ENCODE assay signal across 8 cellular contexts in genomic region chr15:89177633-89178306, GRCh38. TPM values are rescaled to one million over a fixed set of nuclear protein-coding genes. Genes with fewer than 3 reads are reported as not detected.
DNase-seq lines count a peak whose midpoint lies in the region; ATAC-seq and TF ChIP-seq lines count a peak whose summit lies in the region.

No MANE protein-coding gene starts in this region.

- POLR2A ChIA-PET in AG04450 (lab: Yijun Ruan, JAX), result interaction anchor here (0.6 to 1.2 kb wide), 3 partner anchors 89 to 391 kb away, joined by 3 read pairs; partner anchors contain the start of gene ABHD2

- DNase-seq in AG04450 (ENCODE audit: low read depth, low spot score), result peak; percentile 57
- peak; percentile 15 for DNase-seq in GM19238 (ENCODE audit: insufficient read length, low spot score)
- peak; percentile 27 for DNase-seq in NCI-H774 (lab: John Stamatoyannopoulos, UW)
- DNase-seq in activated CD8-positive, alpha-beta memory T cell treated with anti-CD3 and anti-CD28 coated beads for 24 hours, result peak; percentile 79
- DNase-seq in effector CD8-positive, alpha-beta T cell (lab: John Stamatoyannopoulos, UW), result peak; percentile 6
- peak in 1 of 2 experiments; percentile 67 for DNase-seq in mesothelial cell of epicardium (ENCODE audit: low spot score in 2 of 2, unreplicated experiment in 2 of 2)
- peak; percentile 23 to 44 for DNase-seq in stimulated activated CD8-positive, alpha-beta memory T cell treated with anti-CD3 and anti-CD28 coated beads, Interleukin-4, amount 100 ng/mL, for 1 hour (ENCODE audit: low read depth in 2 of 2, low spot score in 1 of 2)

- H3K36me3 Mint-ChIP-seq in mesothelial cell of epicardium, result peaks cover 8% of the 10 kb centered on the region

- H3K9me3 Mint-ChIP-seq in mesothelial cell of epicardium, result no peaks in the 10 kb centered on the region

- H3K4me3 Mint-ChIP-seq in mesothelial cell of epicardium, result no peak overlapping the region

- CTCF ChIA-PET in AG04450 (lab: Charles Lee), result interaction anchor here (0.5 to 5.7 kb wide), 73 partner anchors 8 to 550 kb away, joined by 3 to 222 read pairs (median 4); partner anchors contain the start of gene ABHD2

- no peak overlapping the region for H3K27ac Mint-ChIP-seq in mesothelial cell of epicardium

- H3K27ac ChIP-seq in AG04450 (ENCODE audit: low read depth, low read length), result no peak overlapping the region

- H3K27me3 ChIP-seq in AG04450 (ENCODE audit: control insufficient read depth, insufficient read depth, low read length), result no peaks in the 10 kb centered on the region

- H3K27me3 Mint-ChIP-seq in mesothelial cell of epicardium (ENCODE audit: low read depth), result no peaks in the 10 kb centered on the region

- H3K9me3 ChIP-seq in AG04450 (ENCODE audit: control insufficient read depth, insufficient read depth, low read length), result no peaks in the 10 kb centered on the region

- ATAC-seq in HG02610 (IDR thresholded peaks at IDR 0.05; ENCODE audit: unreplicated experiment), result no peak

- TF ChIP-seq CTCF in AG04450 (IDR thresholded peaks at IDR 0.05; ENCODE audit: low read depth, low read length) (peak; percentile 88), mesothelial cell of epicardium (IDR thresholded peaks at IDR 0.05; ENCODE audit: unreplicated experiment) (peak; percentile 71)

- H3K4me1 Mint-ChIP-seq in mesothelial cell of epicardium, result peaks cover 5% of the 10 kb centered on the region

- H3K4me3 ChIP-seq in AG04450 (ENCODE audit: low read depth, low read length), result no peak overlapping the region

RNA-seq across cellular contexts. Expression of gene RLBP1, which starts 43.6 kb away (rescaled TPM):
- not detected in 2 replicates for polyA plus RNA-seq in AG04450 (2011; rRNA removed)
- polyA minus RNA-seq in AG04450 (2011; rRNA and poly(A)+ RNA removed), result not detected in 2 replicates
- not detected in 3 replicates for total RNA-seq in mesothelial cell of epicardium
